Comparison of ENCODE assay signal across 1 cellular context in the genomic region with DNA sequence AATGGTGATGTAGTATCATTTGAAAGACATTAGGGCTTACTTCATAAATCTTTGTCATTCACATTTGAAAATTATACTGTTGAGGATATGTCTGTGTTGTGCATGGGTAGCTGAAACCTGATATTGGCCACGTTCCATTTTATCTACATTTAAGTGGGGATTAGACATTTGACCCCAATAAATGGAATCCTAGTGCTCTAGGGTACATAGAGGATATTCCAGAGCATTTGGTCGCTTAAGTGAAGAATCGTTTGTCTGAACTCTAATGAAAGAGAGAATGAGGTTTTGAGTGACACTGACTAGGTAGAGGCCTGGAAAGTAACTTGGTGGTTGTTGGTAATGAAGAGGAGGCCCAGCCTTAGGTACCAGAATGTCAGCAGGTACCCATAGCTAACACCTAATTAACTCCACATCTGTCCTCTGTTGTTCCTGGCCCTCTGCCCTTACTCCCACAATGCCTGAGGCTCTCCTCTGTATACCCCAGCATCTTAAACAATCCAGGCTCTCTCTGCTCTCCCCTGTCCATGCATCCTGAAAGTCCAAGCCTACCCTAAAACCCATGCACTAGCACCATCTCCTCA.
A peak's percentile ranks its signal among the peaks of the same experiment; 100 is the strongest.
TF ChIP-seq lines count a peak whose summit lies in the region.

No MANE protein-coding gene starts in this region.

TF ChIP-seq in HEK293, 187 proteins besides CTCF, POLR2A, EP300 and RAD21 (continued from another document):
- TF ChIP-seq KLF1 (tag by site-specific recombination; IDR thresholded peaks at IDR 0.05) (0 out of 2 replicates have a peak, but pooled peaks have one; percentile 15), ZNF26 (tag by site-specific recombination; IDR thresholded peaks at IDR 0.05) (no peak), ZXDB (tag by site-specific recombination; IDR thresholded peaks at IDR 0.05) (peak; percentile 50; the same call in 1 of the 2 replicates), ZNF571 (tag by site-specific recombination; IDR thresholded peaks at IDR 0.05) (no peak), ZNF626 (tag by site-specific recombination; IDR thresholded peaks at IDR 0.05) (no peak), ZBTB1 (tag by site-specific recombination; IDR thresholded peaks at IDR 0.05) (no peak)
